18 cellular contexts compared by ENCODE assay signal in the genomic region with DNA sequence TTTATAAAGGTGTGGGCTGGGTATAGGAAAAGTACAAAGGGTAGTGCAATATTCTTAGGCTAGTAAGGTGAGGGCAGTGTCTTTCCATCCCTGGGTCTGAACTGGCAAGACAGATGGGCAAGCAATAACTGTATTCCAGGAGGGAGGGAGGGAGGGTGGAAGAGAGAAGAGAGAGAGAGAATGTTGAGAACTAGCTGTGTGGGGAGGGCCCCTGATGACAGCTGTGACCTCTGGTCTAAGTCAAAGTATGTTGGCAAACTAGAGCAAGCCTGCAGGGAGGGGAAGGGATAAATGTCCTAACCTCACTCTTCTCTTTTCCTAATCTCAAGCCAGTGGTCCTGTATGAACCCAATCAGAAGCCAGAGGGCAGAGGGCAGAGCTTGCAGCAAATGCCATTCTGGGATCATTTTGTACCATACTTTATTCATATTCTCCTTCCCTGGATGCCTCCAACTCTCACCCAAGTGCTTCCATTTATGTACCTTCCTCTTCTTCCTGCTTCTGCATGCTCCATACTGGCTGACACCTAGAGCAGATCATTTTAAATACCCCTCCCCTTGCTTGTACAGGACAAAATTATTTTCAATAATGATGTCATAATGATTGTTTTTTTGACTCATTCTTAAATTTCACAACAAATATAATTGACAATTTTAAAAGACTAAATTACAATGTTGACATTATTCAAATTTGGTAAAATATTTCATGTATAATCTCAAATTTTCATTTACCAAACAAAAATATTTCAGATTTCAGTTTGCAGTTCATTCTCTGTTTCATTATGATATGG.
"Had no signal": no experiment of that assay in that cellular context is flagged by ENCODE, and none has a peak within 500 bp of the region (broad histone marks: within the 10 kb centered on the region; RNA-seq: fewer than 3 reads in every experiment).

No MANE protein-coding gene starts in this region.

- H3K4me3 ChIP-seq: breast epithelium, colonic mucosa, gastrocnemius medialis, hepatocyte, testis had no signal

- ATAC-seq: activated CD8-positive, alpha-beta T cell treated with anti-CD3 and anti-CD28 coated beads for 36 hours; gastrocnemius medialis; stimulated activated naive CD8-positive, alpha-beta T cell treated with anti-CD3 and anti-CD28 coated beads, Interleukin-15, amount 100 ng/mL, for 72 hours; T-cell had no signal

- H3K27me3 ChIP-seq: breast epithelium, colonic mucosa, gastrocnemius medialis, hepatocyte, testis had no signal

- H3K36me3 ChIP-seq: breast epithelium, colonic mucosa, gastrocnemius medialis had no signal

- H3K4me1 ChIP-seq: breast epithelium, colonic mucosa, gastrocnemius medialis, testis had no signal

- DNase-seq: activated CD4-positive, alpha-beta T cell treated with anti-CD3 and anti-CD28 coated beads for 4 hours; activated CD8-positive, alpha-beta memory T cell treated with anti-CD3 and anti-CD28 coated beads, Interleukin-2, amount 50 U/mL, for 4 hours; activated CD8-positive, alpha-beta T cell treated with anti-CD3 and anti-CD28 coated beads for 36 hours; activated naive CD4-positive, alpha-beta T cell; aorta; colonic mucosa; effector CD4-positive, alpha-beta T cell; gastrocnemius medialis; kidney glomerular epithelial cell; mammary epithelial cell; stimulated activated CD4-positive, alpha-beta T cell treated with anti-CD3 and anti-CD28 coated beads, Interleukin-4, amount 100 ng/mL, for 1 hour; stimulated activated CD8-positive, alpha-beta memory T cell treated with anti-CD3 and anti-CD28 coated beads, Interleukin-4, amount 100 ng/mL, for 48 hours; stimulated activated naive CD8-positive, alpha-beta T cell treated with anti-CD3 and anti-CD28 coated beads, Interleukin-15, amount 100 ng/mL, for 72 hours; T-cell; testis had no signal

- H3K27ac ChIP-seq: breast epithelium, colonic mucosa, gastrocnemius medialis, hepatocyte, testis, VCaP had no signal

- H3K9me3 ChIP-seq: breast epithelium, colonic mucosa, gastrocnemius medialis, testis had no signal
